1 cellular context compared by ENCODE assay signal in genomic region chr5:37836173-37837100, GRCh38.
TF ChIP-seq lines count a peak whose summit lies in the region.

No MANE protein-coding gene starts in this region.

TF ChIP-seq in WTC11, 78 proteins besides CTCF, POLR2A, EP300 and RAD21 (continued from another document):
- TF ChIP-seq ARID4B (CRISPR knock-in tag; IDR thresholded peaks at IDR 0.05; ENCODE audit: borderline replicate concordance) (0 out of 2 replicates have a peak, but pooled peaks have one; percentile 59), ESRRA (CRISPR knock-in tag; IDR thresholded peaks at IDR 0.05; ENCODE audit: borderline replicate concordance) (peak; percentile 31; the same call in 1 of the 2 replicates), ETV6 (CRISPR knock-in tag; IDR thresholded peaks at IDR 0.05) (peak; percentile 43; the same call in 1 of the 2 replicates), ZNF671 (CRISPR knock-in tag; IDR thresholded peaks at IDR 0.05) (no peak), FOXP4 (CRISPR knock-in tag; IDR thresholded peaks at IDR 0.05) (peak; percentile 80), ATF6 (CRISPR knock-in tag; IDR thresholded peaks at IDR 0.05) (no peak), E2F5 (CRISPR knock-in tag; IDR thresholded peaks at IDR 0.05) (no peak; the same call in 1 of the 2 replicates), SP1 (CRISPR knock-in tag; conservative IDR thresholded peaks at IDR 0.05) (peak; percentile 29; the same call in 1 of the 2 replicates), NFE2L1 (CRISPR knock-in tag; IDR thresholded peaks at IDR 0.05) (peak; percentile 40; the same call in 1 of the 2 replicates), CREB1 (CRISPR knock-in tag; IDR thresholded peaks at IDR 0.05) (no peak), FOXJ3 (CRISPR knock-in tag; IDR thresholded peaks at IDR 0.05; ENCODE audit: borderline replicate concordance) (no peak), ZNF396 (CRISPR knock-in tag; IDR thresholded peaks at IDR 0.05; ENCODE audit: borderline replicate concordance) (no peak), TP53 (CRISPR knock-in tag; IDR thresholded peaks at IDR 0.05) (no peak; the same call in 1 of the 2 replicates), RORB (CRISPR knock-in tag; IDR thresholded peaks at IDR 0.05) (no peak), TEAD1 (CRISPR knock-in tag; IDR thresholded peaks at IDR 0.05) (no peak; the same call in 1 of the 2 replicates), FOXK1 (CRISPR knock-in tag; IDR thresholded peaks at IDR 0.05) (peak; percentile 43; the same call in 1 of the 2 replicates), MAX (CRISPR knock-in tag; IDR thresholded peaks at IDR 0.05) (peak; percentile 83; the same call in 1 of the 2 replicates), EMX1 (CRISPR knock-in tag; IDR thresholded peaks at IDR 0.05) (no peak), ZNF512 (CRISPR knock-in tag; IDR thresholded peaks at IDR 0.05; ENCODE audit: borderline replicate concordance) (no peak), ATF1 (CRISPR knock-in tag; IDR thresholded peaks at IDR 0.05) (no peak), MYBL2 (CRISPR knock-in tag; IDR thresholded peaks at IDR 0.05) (peak; percentile 52; the same call in 1 of the 2 replicates), ATF2 (CRISPR knock-in tag; IDR thresholded peaks at IDR 0.05; ENCODE audit: borderline replicate concordance, low read depth) (no peak)
TF ChIP-seq in WTC11: peak in this region for 11.
